ENCODE assay signal across 2 cellular contexts in the genomic region with DNA sequence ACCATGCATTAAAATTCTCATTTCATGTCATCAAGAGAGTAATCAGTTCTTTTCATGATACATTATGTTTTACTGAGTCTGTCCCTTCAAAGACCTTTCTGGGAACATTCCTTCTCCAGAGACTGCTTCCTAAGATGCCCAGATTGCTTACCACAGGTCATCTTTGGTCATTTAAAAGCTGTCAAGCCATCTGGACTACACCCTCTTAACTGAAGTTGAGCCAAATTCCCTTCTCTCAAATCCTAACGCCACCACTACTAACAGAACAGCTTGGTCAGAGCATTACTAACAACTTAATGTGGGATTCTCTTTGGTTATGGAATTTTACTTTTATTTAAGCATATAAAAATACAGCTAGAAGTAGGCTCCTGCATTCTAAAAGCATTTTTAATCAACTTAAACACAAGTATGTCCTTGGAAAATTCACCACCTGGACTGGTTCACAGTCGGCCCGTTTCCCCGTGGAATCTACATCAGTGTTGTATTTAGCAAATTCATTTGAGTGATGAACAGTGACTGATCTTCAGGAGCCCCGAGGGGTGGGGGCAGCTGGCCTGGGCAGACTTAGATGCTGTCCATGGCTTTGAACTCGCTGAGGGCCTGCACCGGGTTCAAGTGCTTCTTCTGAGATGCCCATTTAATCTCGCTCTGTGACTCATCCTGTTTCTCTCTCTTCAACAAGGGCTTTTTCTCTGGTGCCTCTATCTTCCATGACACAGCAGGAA.
TF ChIP-seq lines count a peak whose summit lies in the region.

No MANE protein-coding gene starts in this region.

TF ChIP-seq in GM23338, 12 proteins besides CTCF, POLR2A, EP300 and RAD21 (continued from another document):
- TF ChIP-seq, protein P1, sequence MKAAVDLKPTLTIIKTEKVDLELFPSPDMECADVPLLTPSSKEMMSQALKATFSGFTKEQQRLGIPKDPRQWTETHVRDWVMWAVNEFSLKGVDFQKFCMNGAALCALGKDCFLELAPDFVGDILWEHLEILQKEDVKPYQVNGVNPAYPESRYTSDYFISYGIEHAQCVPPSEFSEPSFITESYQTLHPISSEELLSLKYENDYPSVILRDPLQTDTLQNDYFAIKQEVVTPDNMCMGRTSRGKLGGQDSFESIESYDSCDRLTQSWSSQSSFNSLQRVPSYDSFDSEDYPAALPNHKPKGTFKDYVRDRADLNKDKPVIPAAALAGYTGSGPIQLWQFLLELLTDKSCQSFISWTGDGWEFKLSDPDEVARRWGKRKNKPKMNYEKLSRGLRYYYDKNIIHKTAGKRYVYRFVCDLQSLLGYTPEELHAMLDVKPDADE (IDR thresholded peaks at IDR 0.05), result no peak
- TF ChIP-seq POLR2AphosphoS5 (IDR thresholded peaks at IDR 0.05; ENCODE audit: low read depth), result no peak
- TF ChIP-seq EZH2phosphoT487 (IDR thresholded peaks at IDR 0.05; ENCODE audit: unreplicated experiment), result no peak
TF ChIP-seq in GM23338: peak in this region for 0.

TF ChIP-seq in SK-N-SH, 30 proteins besides CTCF, POLR2A, EP300 and RAD21 (continued from another document):
- peak; percentile 49; the same call in 1 of the 2 replicates for TF ChIP-seq TCF12 (IDR thresholded peaks at IDR 0.05)
